Comparison of ENCODE assay signal across 13 cellular contexts in the genomic region with DNA sequence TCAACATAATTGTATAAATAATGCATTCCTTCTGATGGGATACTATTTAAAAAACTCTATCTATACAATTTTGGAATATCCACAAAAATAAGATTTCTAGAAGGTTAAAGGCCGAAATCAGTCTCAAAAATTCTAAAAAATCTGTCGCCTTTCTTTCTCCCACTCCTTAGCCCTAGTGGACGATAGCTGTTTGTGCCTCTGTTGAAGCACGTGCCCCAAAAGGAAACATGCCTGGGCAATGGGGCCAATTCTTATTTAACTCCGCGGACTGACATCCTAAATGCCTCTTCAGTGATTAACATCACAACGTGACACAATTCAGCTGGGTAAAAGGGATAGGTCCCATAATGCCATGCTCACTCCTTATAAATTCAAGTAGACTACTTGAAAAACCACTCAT.
A peak's percentile ranks its signal among the peaks of the same experiment; 100 is the strongest.
DNase-seq lines count a peak whose midpoint lies in the region; ATAC-seq and TF ChIP-seq lines count a peak whose summit lies in the region.
"Had no signal": no experiment of that assay in that cellular context is flagged by ENCODE, and none has a peak within 500 bp of the region (broad histone marks: within the 10 kb centered on the region; RNA-seq: fewer than 3 reads in every experiment).

No MANE protein-coding gene starts in this region.

- TF ChIP-seq CTCF in WTC11 (IDR thresholded peaks at IDR 0.05): no peak
- TF ChIP-seq CTCF in glutamatergic neuron (IDR thresholded peaks at IDR 0.05; ENCODE audit: partially characterized antibody, unreplicated experiment): no peak

- H3K27ac Mint-ChIP-seq in WTC11: no peak overlapping the region
- H3K27ac Mint-ChIP-seq in glutamatergic neuron (ENCODE audit: unreplicated experiment): peak overlapping the region; percentile 97
- H3K27ac Mint-ChIP-seq: B cell; CD4-positive, CD25-positive, alpha-beta regulatory T cell; CD8-positive, alpha-beta T cell had no signal

- H3K9me3 Mint-ChIP-seq in WTC11 (no peaks in the 10 kb centered on the region), glutamatergic neuron (ENCODE audit: unreplicated experiment) (peaks cover 23% of the 10 kb centered on the region)
- H3K9me3 Mint-ChIP-seq: CD4-positive, CD25-positive, alpha-beta regulatory T cell; CD8-positive, alpha-beta T cell had no signal

- DNase-seq in NCI-H187 treated with DMSO at 0.1 percent for 48 hours (lab: John Stamatoyannopoulos, UW) (peak; percentile 57), WTC11 (ENCODE audit: low spot score) (no peak), glutamatergic neuron (no peak), Ammon's horn (ENCODE audit: low spot score) (no peak)
- DNase-seq: Caco-2; CD4-positive, CD25-positive, alpha-beta regulatory T cell; CD8-positive, alpha-beta T cell; DMS153; DND-41; GM23248 had no signal

- H3K36me3 Mint-ChIP-seq in WTC11 (no peaks in the 10 kb centered on the region; the same call in 1 of the 2 replicates), glutamatergic neuron (ENCODE audit: unreplicated experiment) (peaks cover 4% of the 10 kb centered on the region)
- H3K36me3 Mint-ChIP-seq: CD4-positive, CD25-positive, alpha-beta regulatory T cell; CD8-positive, alpha-beta T cell had no signal

- CTCF ChIA-PET in WTC11 (lab: Charles Lee): interaction anchor here (0.8 to 1.6 kb wide), 4 partner anchors 64 to 501 kb away, joined by 3 to 5 read pairs (median 4); partner anchors contain the start of gene GAP43

- no peaks in the 10 kb centered on the region for H3K27me3 Mint-ChIP-seq in WTC11 (ENCODE audit: low read depth)
- peaks cover 9% of the 10 kb centered on the region for H3K27me3 Mint-ChIP-seq in glutamatergic neuron (ENCODE audit: unreplicated experiment)

- POLR2A ChIA-PET in WTC11 (lab: Charles Lee): interaction anchor here (0.7 kb wide), 1 partner anchor 193 kb away, joined by 3 read pairs; no protein-coding TSS in a partner anchor

- peak; percentile 31 for ATAC-seq in WTC11
- no peak for ATAC-seq in GM21619 (IDR thresholded peaks at IDR 0.05; ENCODE audit: unreplicated experiment)
- no peak for ATAC-seq in HG03139 (IDR thresholded peaks at IDR 0.05; ENCODE audit: unreplicated experiment)
- ATAC-seq: CD8-positive, alpha-beta T cell had no signal

- H3K4me3 Mint-ChIP-seq in WTC11 (no peak overlapping the region), glutamatergic neuron (ENCODE audit: unreplicated experiment) (peak overlapping the region; percentile 78)
- H3K4me3 Mint-ChIP-seq: B cell; CD4-positive, CD25-positive, alpha-beta regulatory T cell; CD8-positive, alpha-beta T cell had no signal

- H3K4me1 Mint-ChIP-seq in WTC11 (peaks cover 25% of the 10 kb centered on the region), glutamatergic neuron (ENCODE audit: low read depth, unreplicated experiment) (peaks cover 45% of the 10 kb centered on the region)
- H3K4me1 Mint-ChIP-seq: B cell; CD4-positive, CD25-positive, alpha-beta regulatory T cell had no signal

TF ChIP-seq in WTC11, 78 proteins besides CTCF, POLR2A, EP300 and RAD21:
- no peak for TF ChIP-seq STAT6 (CRISPR knock-in tag; conservative IDR thresholded peaks at IDR 0.05; ENCODE audit: low read depth)
- no peak for TF ChIP-seq CDX4 (CRISPR knock-in tag; IDR thresholded peaks at IDR 0.05; ENCODE audit: borderline replicate concordance)
- TF ChIP-seq GTF2I (CRISPR knock-in tag; conservative IDR thresholded peaks at IDR 0.05): no peak
- TF ChIP-seq, protein P1, sequence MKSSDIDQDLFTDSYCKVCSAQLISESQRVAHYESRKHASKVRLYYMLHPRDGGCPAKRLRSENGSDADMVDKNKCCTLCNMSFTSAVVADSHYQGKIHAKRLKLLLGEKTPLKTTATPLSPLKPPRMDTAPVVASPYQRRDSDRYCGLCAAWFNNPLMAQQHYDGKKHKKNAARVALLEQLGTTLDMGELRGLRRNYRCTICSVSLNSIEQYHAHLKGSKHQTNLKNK (CRISPR knock-in tag; IDR thresholded peaks at IDR 0.05): no peak
- no peak for TF ChIP-seq ELF4 (CRISPR knock-in tag; IDR thresholded peaks at IDR 0.05; ENCODE audit: low read depth)
- TF ChIP-seq, protein P2, sequence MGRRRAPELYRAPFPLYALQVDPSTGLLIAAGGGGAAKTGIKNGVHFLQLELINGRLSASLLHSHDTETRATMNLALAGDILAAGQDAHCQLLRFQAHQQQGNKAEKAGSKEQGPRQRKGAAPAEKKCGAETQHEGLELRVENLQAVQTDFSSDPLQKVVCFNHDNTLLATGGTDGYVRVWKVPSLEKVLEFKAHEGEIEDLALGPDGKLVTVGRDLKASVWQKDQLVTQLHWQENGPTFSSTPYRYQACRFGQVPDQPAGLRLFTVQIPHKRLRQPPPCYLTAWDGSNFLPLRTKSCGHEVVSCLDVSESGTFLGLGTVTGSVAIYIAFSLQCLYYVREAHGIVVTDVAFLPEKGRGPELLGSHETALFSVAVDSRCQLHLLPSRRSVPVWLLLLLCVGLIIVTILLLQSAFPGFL (CRISPR knock-in tag; IDR thresholded peaks at IDR 0.05; ENCODE audit: borderline replicate concordance): no peak
- TF ChIP-seq NFATC4 (CRISPR knock-in tag; IDR thresholded peaks at IDR 0.05): no peak
- TF ChIP-seq ZNF423 (CRISPR knock-in tag; IDR thresholded peaks at IDR 0.05): no peak
